In genomic region chr11:5690736-5691135, GRCh38 we compare ENCODE assay signal across 9 cellular contexts. TPM values are rescaled to one million over a fixed set of nuclear protein-coding genes. Genes with fewer than 3 reads are reported as not detected.
DNase-seq lines count a peak whose midpoint lies in the region; ATAC-seq and TF ChIP-seq lines count a peak whose summit lies in the region.
"Had no signal": no experiment of that assay in that cellular context is flagged by ENCODE, and none has a peak within 500 bp of the region (broad histone marks: within the 10 kb centered on the region; RNA-seq: fewer than 3 reads in every experiment).

No MANE protein-coding gene starts in this region.

- ATAC-seq in T-cell (replicated peaks in 1 of 4) (no peak), HG02623 (IDR thresholded peaks at IDR 0.05; ENCODE audit: unreplicated experiment) (no peak)

- H3K4me2 ChIP-seq in parathyroid adenoma (ENCODE audit: low read length), result no peak overlapping the region

- H3K9ac ChIP-seq in parathyroid adenoma, result no peak overlapping the region

- no peak overlapping the region for H3K4me3 Mint-ChIP-seq in Caco-2 (ENCODE audit: unreplicated experiment)
- peak overlapping the region; percentile 89 to 95 (median 94) for H3K4me3 Mint-ChIP-seq in T-cell

- H3K27me3 Mint-ChIP-seq in Caco-2 (ENCODE audit: insufficient read depth, unreplicated experiment) (peaks cover 2% of the 10 kb centered on the region), T-cell (no peaks in the 10 kb centered on the region)

- no peaks in the 10 kb centered on the region for H3K79me2 ChIP-seq in parathyroid adenoma

- H3K4me1 ChIP-seq in Caco-2, result peaks cover 20% of the 10 kb centered on the region
- no peaks in the 10 kb centered on the region for H3K4me1 ChIP-seq in parathyroid adenoma

- TF ChIP-seq CTCF in Caco-2 (IDR thresholded peaks at IDR 0.05; ENCODE audit: insufficient read depth in 1 of 2, low read depth in 1 of 2, low read length in 1 of 2, severe bottlenecking in 1 of 2, unreplicated experiment in 1 of 2) (no peak), fibroblast of mammary gland (conservative IDR thresholded peaks at IDR 0.05; ENCODE audit: control insufficient read depth, insufficient read depth, low read depth, low read length) (no peak), parathyroid adenoma (IDR thresholded peaks at IDR 0.05) (no peak)

- DNase-seq in Caco-2 (no peak), T-cell (no peak), fibroblast of mammary gland (ENCODE audit: low read depth) (peak; percentile 59), NOMO-1 treated with dmso at 0.1 percent for 144 hours (lab: John Stamatoyannopoulos, UW; ENCODE audit: unreplicated experiment) (no peak), EL (no peak), SW 1271 (lab: John Stamatoyannopoulos, UW) (no peak)
- DNase-seq: H7 had no signal

- H3K36me3 ChIP-seq in Caco-2 (ENCODE audit: control insufficient read depth, insufficient read depth, low read length) (no peaks in the 10 kb centered on the region), parathyroid adenoma (ENCODE audit: control insufficient read depth, insufficient read depth, low read length) (no peaks in the 10 kb centered on the region)

- H3K27me3 ChIP-seq in Caco-2 (replicated peaks; ENCODE audit: control insufficient read depth, insufficient read depth, low read length) (no peaks in the 10 kb centered on the region), parathyroid adenoma (ENCODE audit: control insufficient read depth, insufficient read depth, low read length) (no peaks in the 10 kb centered on the region)

- H2AFZ ChIP-seq in parathyroid adenoma, result no peak overlapping the region

- CTCF ChIA-PET in Caco-2 (lab: Charles Lee), result no interaction called here
- CTCF ChIA-PET in T-cell (lab: Charles Lee), result interaction anchor here (0.6 to 2.9 kb wide), 5 partner anchors 9 to 66 kb away, joined by 3 to 21 read pairs (median 3); partner anchors contain the start of gene TRIM34 (in 1 of the 2)

- H3K4me3 ChIP-seq in Caco-2 (ENCODE audit: low read depth, low read length) (no peak overlapping the region), fibroblast of mammary gland (ENCODE audit: control insufficient read depth, low read depth, low read length) (peak overlapping the region; percentile 54), parathyroid adenoma (ENCODE audit: low read depth, low read length) (peak overlapping the region; percentile 47)

- peak overlapping the region; percentile 15 for H3K27ac Mint-ChIP-seq in Caco-2 (ENCODE audit: unreplicated experiment)
- peak overlapping the region; percentile 97 to 98 for H3K27ac Mint-ChIP-seq in T-cell

- no TSS peak for BruUV-seq in Caco-2 (replicated peaks; lab: Mats Ljungman, UMichigan)

- POLR2A ChIA-PET in Caco-2 (lab: Charles Lee) (no interaction called here), T-cell (lab: Charles Lee) (interaction anchor here in 1 of 2 donors (0.8 kb wide), 1 partner anchor 13 kb away, joined by 3 read pairs; no protein-coding TSS in a partner anchor)

- peak overlapping the region; percentile 68 for H3K27ac ChIP-seq in parathyroid adenoma

- no peaks in the 10 kb centered on the region for H3K9me3 ChIP-seq in Caco-2
- no peaks in the 10 kb centered on the region for H3K9me3 ChIP-seq in parathyroid adenoma (ENCODE audit: control insufficient read depth, low read length)

- H3K36me3 Mint-ChIP-seq in Caco-2 (ENCODE audit: insufficient read depth, unreplicated experiment) (no peaks in the 10 kb centered on the region), T-cell (peaks cover 27% of the 10 kb centered on the region)

- peaks cover 20% of the 10 kb centered on the region for H3K4me1 Mint-ChIP-seq in Caco-2 (ENCODE audit: low read depth, unreplicated experiment)
- peaks cover 55 to 63% (median 61%) of the 10 kb centered on the region in 3 donors for H3K4me1 Mint-ChIP-seq in T-cell

- H3K9me3 Mint-ChIP-seq in Caco-2 (ENCODE audit: unreplicated experiment) (no peaks in the 10 kb centered on the region), T-cell (no peaks in the 10 kb centered on the region)

- intact Hi-C loops in Caco-2 (cut with micrococcal nuclease; ENCODE audit: unreplicated experiment), result no loop called here

RNA-seq across cellular contexts. Expression of gene TRIM22, which starts 1.1 kb away (rescaled TPM):
- 0.58 TPM in 1 of 2 replicates, not detected in the other for total RNA-seq in Caco-2 (2022)
- 100 to 1,000 TPM; 256 to 397 (median 320) TPM for total RNA-seq in T-cell

RNA-seq across cellular contexts. Expression of gene TRIM5, which starts 5.9 kb away (rescaled TPM):
- total RNA-seq in Caco-2 (2022), result 21.9 and 25.2 TPM in 2 replicates
- 10 to 100 TPM; 17.6 to 38.2 (median 31.6) TPM for total RNA-seq in T-cell

RNA-seq across cellular contexts. Expression of gene OR56B1, which starts 45.5 kb away (rescaled TPM):
- total RNA-seq in Caco-2 (2022) (not detected in 2 replicates), T-cell (under 1 TPM; 0.20 to 0.78 (median 0.37) TPM)
- total RNA-seq: H7 had no signal

Comparison
In these comparisons a context has a peak if more than half of its experiments do, and no peak if none do; other contexts are left out.
1. RNA of gene TRIM22, which starts 1.1 kb away (total RNA-seq): 256 to 397 TPM in T-cell; 0.58 TPM in Caco-2; every median in the first group is over 100 times any median in the second.